In the genomic region with DNA sequence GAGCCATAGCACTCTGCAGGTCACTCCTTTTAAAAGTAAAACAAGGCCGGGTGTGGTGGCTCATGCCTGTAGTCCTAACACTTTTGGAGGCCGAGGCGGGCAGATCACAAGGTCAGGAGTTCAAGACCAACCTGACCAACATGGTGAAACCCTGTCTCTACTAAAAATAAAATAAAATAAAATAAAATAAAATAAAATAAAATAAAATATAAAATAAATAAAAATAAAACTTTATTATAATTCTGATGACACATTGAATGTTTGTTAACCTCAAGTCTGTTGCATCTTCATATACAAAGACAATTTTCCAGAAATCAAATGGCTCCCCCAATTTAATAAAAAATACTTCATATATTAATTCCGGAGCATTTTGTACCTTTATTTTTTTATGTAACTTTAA, we compare ENCODE assay signal across 4 cellular contexts. TPM values are rescaled to one million over a fixed set of nuclear protein-coding genes. Genes with fewer than 3 reads are reported as not detected.
"Had no signal": no experiment of that assay in that cellular context is flagged by ENCODE, and none has a peak within 500 bp of the region (broad histone marks: within the 10 kb centered on the region; RNA-seq: fewer than 3 reads in every experiment).

No MANE protein-coding gene starts in this region.

RNA-seq across cellular contexts. Expression of a gene that starts 32.0 kb away (rescaled TPM):
- total RNA-seq: LHCN-M2, M059J, MCF 10A, NCI-H460 had no signal
